23 cellular contexts compared by ENCODE assay signal in genomic region chr21:45199201-45199600, GRCh38.
A peak's percentile ranks its signal among the peaks of the same experiment; 100 is the strongest.
DNase-seq lines count a peak whose midpoint lies in the region; ATAC-seq and TF ChIP-seq lines count a peak whose summit lies in the region.
"Had no signal": no experiment of that assay in that cellular context is flagged by ENCODE, and none has a peak within 500 bp of the region (broad histone marks: within the 10 kb centered on the region; RNA-seq: fewer than 3 reads in every experiment).

No MANE protein-coding gene starts in this region.

- CTCF ChIA-PET in activated CD8-positive, alpha-beta memory T cell treated with anti-CD3 and anti-CD28 coated beads, Interleukin-2, amount 10 ng/mL, durations not matched to agents 7 days and 5 days (lab: Charles Lee) = no interaction called here

- no peak for TF ChIP-seq CTCF in uterus (IDR thresholded peaks at IDR 0.05)

- no peaks in the 10 kb centered on the region for H3K4me1 ChIP-seq in CD4-positive, CD25-positive, alpha-beta regulatory T cell (ENCODE audit: control insufficient read depth, insufficient read depth, low read length, poor library complexity, severe bottlenecking)
- H3K4me1 ChIP-seq in uterus = no peaks in the 10 kb centered on the region

- no peaks in the 10 kb centered on the region for H3K9me3 ChIP-seq in CD4-positive, CD25-positive, alpha-beta regulatory T cell (ENCODE audit: control insufficient read depth in 2 of 2, low read length in 2 of 2)
- H3K9me3 ChIP-seq in T-helper 17 cell (ENCODE audit: control insufficient read depth, low read length, poor library complexity, severe bottlenecking) = no peaks in the 10 kb centered on the region
- no peaks in the 10 kb centered on the region for H3K9me3 ChIP-seq in uterus
- H3K9me3 ChIP-seq: BE2C; BLaER1 treated with 17β-estradiol and CSF1 and Interleukin-3, amounts not matched to agents 10 nM and 100 nM had no signal

- no peaks in the 10 kb centered on the region for H3K9me3 Mint-ChIP-seq in activated CD8-positive, alpha-beta memory T cell treated with anti-CD3 and anti-CD28 coated beads, Interleukin-2, amount 10 ng/mL, durations not matched to agents 7 days and 5 days (ENCODE audit: low read depth)
- H3K9me3 Mint-ChIP-seq in CD4-positive, CD25-positive, alpha-beta regulatory T cell = no peaks in the 10 kb centered on the region
- no peaks in the 10 kb centered on the region for H3K9me3 Mint-ChIP-seq in memory B cell
- H3K9me3 Mint-ChIP-seq: CD14-positive monocyte; CD4-positive, alpha-beta memory T cell; GM23338; H9; HFFc6 had no signal

- H3K4me3 Mint-ChIP-seq in activated CD8-positive, alpha-beta memory T cell treated with anti-CD3 and anti-CD28 coated beads, Interleukin-2, amount 10 ng/mL, durations not matched to agents 7 days and 5 days = no peak overlapping the region
- H3K4me3 Mint-ChIP-seq in CD4-positive, CD25-positive, alpha-beta regulatory T cell = no peak overlapping the region
- no peak overlapping the region for H3K4me3 Mint-ChIP-seq in T-helper 17 cell
- no peak overlapping the region for H3K4me3 Mint-ChIP-seq in memory B cell
- H3K4me3 Mint-ChIP-seq: CD14-positive monocyte; CD4-positive, alpha-beta memory T cell; GM23338; H9; HFFc6 had no signal

- peak; percentile 52 for DNase-seq in activated CD8-positive, alpha-beta memory T cell treated with anti-CD3 and anti-CD28 coated beads for 24 hours
- DNase-seq in activated CD8-positive, alpha-beta memory T cell treated with anti-CD3 and anti-CD28 coated beads, Interleukin-2, amount 10 ng/mL, durations not matched to agents 7 days and 5 days = no peak
- no peak for DNase-seq in CD4-positive, CD25-positive, alpha-beta regulatory T cell
- DNase-seq in T-helper 17 cell (no peak), memory B cell (ENCODE audit: low spot score in 2 of 2) (no peak), Right ventricle myocardium superior (no peak), uterus (no peak), ACHN (no peak)
- DNase-seq: AML-193; BE2C; Calu3; CD4-positive, alpha-beta memory T cell; COR-L47; DMS53; DMS79 treated with DMSO at 0.1 percent for 48 hours; GF-D8; H9; HFFc6 had no signal

- intact Hi-C loops in Right ventricle myocardium superior (cut with DNase I) = no loop called here
- intact Hi-C loops in uterus (cut with DNase I; ENCODE audit: low total_unique reads) = no loop called here

- no peaks in the 10 kb centered on the region for H3K27me3 Mint-ChIP-seq in activated CD8-positive, alpha-beta memory T cell treated with anti-CD3 and anti-CD28 coated beads, Interleukin-2, amount 10 ng/mL, durations not matched to agents 7 days and 5 days
- H3K27me3 Mint-ChIP-seq in CD4-positive, CD25-positive, alpha-beta regulatory T cell = no peaks in the 10 kb centered on the region
- H3K27me3 Mint-ChIP-seq in T-helper 17 cell (no peaks in the 10 kb centered on the region), memory B cell (no peaks in the 10 kb centered on the region)
- H3K27me3 Mint-ChIP-seq: CD4-positive, alpha-beta memory T cell had no signal

- H3K36me3 ChIP-seq in CD4-positive, CD25-positive, alpha-beta regulatory T cell (ENCODE audit: control insufficient read depth, insufficient read depth, low read length) = peaks cover 16% of the 10 kb centered on the region
- no peaks in the 10 kb centered on the region for H3K36me3 ChIP-seq in uterus

- peaks cover 11% of the 10 kb centered on the region for H3K4me1 Mint-ChIP-seq in activated CD8-positive, alpha-beta memory T cell treated with anti-CD3 and anti-CD28 coated beads, Interleukin-2, amount 10 ng/mL, durations not matched to agents 7 days and 5 days
- peaks cover 0 to 27% (median 1%) of the 10 kb centered on the region in 4 donors for H3K4me1 Mint-ChIP-seq in CD4-positive, CD25-positive, alpha-beta regulatory T cell
- H3K4me1 Mint-ChIP-seq in T-helper 17 cell (peaks cover 35% of the 10 kb centered on the region), memory B cell (peaks cover 4% of the 10 kb centered on the region)

- ATAC-seq in activated CD8-positive, alpha-beta memory T cell treated with anti-CD3 and anti-CD28 coated beads, Interleukin-2, amount 10 ng/mL, durations not matched to agents 7 days and 5 days = no peak
- ATAC-seq in CD4-positive, CD25-positive, alpha-beta regulatory T cell (ENCODE audit: low read depth in 2 of 2) = no peak
- ATAC-seq in T-helper 17 cell (no peak), memory B cell (ENCODE audit: low read depth) (no peak), Right ventricle myocardium superior (ENCODE audit: poor library complexity) (no peak)
- ATAC-seq: GM23338, HCT116 had no signal

- no peak for TF ChIP-seq POLR2A in uterus (IDR thresholded peaks at IDR 0.05)

- H3K27me3 ChIP-seq in CD4-positive, CD25-positive, alpha-beta regulatory T cell (ENCODE audit: control insufficient read depth, insufficient read depth, low read length) = no peaks in the 10 kb centered on the region
- H3K27me3 ChIP-seq in uterus = no peaks in the 10 kb centered on the region
- H3K27me3 ChIP-seq: BE2C had no signal

- H3K27ac Mint-ChIP-seq in activated CD8-positive, alpha-beta memory T cell treated with anti-CD3 and anti-CD28 coated beads, Interleukin-2, amount 10 ng/mL, durations not matched to agents 7 days and 5 days = no peak overlapping the region
- H3K27ac Mint-ChIP-seq in CD4-positive, CD25-positive, alpha-beta regulatory T cell = peak overlapping the region in 1 of 3 donors; percentile 5
- H3K27ac Mint-ChIP-seq in T-helper 17 cell = peak overlapping the region; percentile 80
- peak overlapping the region; percentile 60 for H3K27ac Mint-ChIP-seq in memory B cell
- H3K27ac Mint-ChIP-seq: GM23338, H9, HFFc6 had no signal

- peaks cover 17% of the 10 kb centered on the region for H3K36me3 Mint-ChIP-seq in activated CD8-positive, alpha-beta memory T cell treated with anti-CD3 and anti-CD28 coated beads, Interleukin-2, amount 10 ng/mL, durations not matched to agents 7 days and 5 days
- peaks cover 38% of the 10 kb centered on the region for H3K36me3 Mint-ChIP-seq in CD4-positive, CD25-positive, alpha-beta regulatory T cell
- peaks cover 10% of the 10 kb centered on the region for H3K36me3 Mint-ChIP-seq in T-helper 17 cell (ENCODE audit: low read depth)
- peaks cover 13% of the 10 kb centered on the region for H3K36me3 Mint-ChIP-seq in memory B cell

- H3K4me3 ChIP-seq in CD4-positive, CD25-positive, alpha-beta regulatory T cell (ENCODE audit: low read depth, low read length) = no peak overlapping the region
- H3K4me3 ChIP-seq in uterus = no peak overlapping the region
- H3K4me3 ChIP-seq: BLaER1 treated with 17β-estradiol and CSF1 and Interleukin-3, amounts not matched to agents 10 nM and 100 nM; GM23338 had no signal

- peak overlapping the region; percentile 18 for H3K27ac ChIP-seq in CD4-positive, CD25-positive, alpha-beta regulatory T cell (ENCODE audit: insufficient read depth, low read length, poor library complexity, severe bottlenecking)
- H3K27ac ChIP-seq in uterus = no peak overlapping the region
- H3K27ac ChIP-seq: 22Rv1; BLaER1 treated with 17β-estradiol and CSF1 and Interleukin-3, amounts not matched to agents 10 nM and 100 nM had no signal

- in situ Hi-C loops in ACHN (cut with HindIII; ENCODE audit: low pct_ligation_motif_present, low pct_unique_long_range_greater_than_20kb, low sequenced_read_pairs) = no loop called here
